In genomic region chr4:15605537-15605936, GRCh38 we compare ENCODE assay signal across 20 cellular contexts. TPM values are rescaled to one million over a fixed set of nuclear protein-coding genes. Genes with fewer than 3 reads are reported as not detected.
DNase-seq lines count a peak whose midpoint lies in the region; ATAC-seq, FAIRE-seq and TF ChIP-seq lines count a peak whose summit lies in the region.
"Had no signal": no experiment of that assay in that cellular context is flagged by ENCODE, and none has a peak within 500 bp of the region (broad histone marks: within the 10 kb centered on the region; RNA-seq: fewer than 3 reads in every experiment).

No MANE protein-coding gene starts in this region.

- H3K9me3 ChIP-seq in HUES64 (ENCODE audit: insufficient read depth, low read depth, low read length) = no peaks in the 10 kb centered on the region
- H3K9me3 ChIP-seq in kidney (ENCODE audit: control insufficient read depth in 1 of 2, low read length in 2 of 2) = no peaks in the 10 kb centered on the region

- no peaks in the 10 kb centered on the region for H3K9me3 Mint-ChIP-seq in activated T-cell treated with anti-CD3 and anti-CD28 coated beads, Interleukin-2, amount 50 U/mL, for 24 hours
- H3K9me3 Mint-ChIP-seq in progenitor cell of endocrine pancreas (ENCODE audit: low read depth) = peaks cover 2% of the 10 kb centered on the region
- no peaks in the 10 kb centered on the region for H3K9me3 Mint-ChIP-seq in stimulated activated naive CD8-positive, alpha-beta T cell treated with anti-CD3 and anti-CD28 coated beads, Interleukin-15, amount 100 ng/mL, for 72 hours
- H3K9me3 Mint-ChIP-seq: HFFc6 had no signal

- H3K27ac ChIP-seq in HUES64 (ENCODE audit: low read depth, low read length) (peak overlapping the region; percentile 62; the same call in 1 of the 2 replicates), kidney (ENCODE audit: low read depth in 2 of 2, low read length in 2 of 2) (no peak overlapping the region)
- H3K27ac ChIP-seq: C4-2B had no signal

- DNase-seq in activated T-cell treated with anti-CD3 and anti-CD28 coated beads, Interleukin-2, amount 50 U/mL, for 24 hours = no peak
- no peak for DNase-seq in activated T-cell treated with anti-CD3 and anti-CD28 coated beads, Interleukin-2, amount 50 U/mL, for 1 hour
- DNase-seq in kidney (no peak), progenitor cell of endocrine pancreas (ENCODE audit: low spot score, unreplicated experiment) (no peak), inferior parietal cortex (ENCODE audit: extremely low spot score) (no peak), 8988T (no peak)
- DNase-seq in stimulated activated naive CD8-positive, alpha-beta T cell treated with anti-CD3 and anti-CD28 coated beads, Interleukin-15, amount 100 ng/mL, for 72 hours = no peak
- DNase-seq: HFFc6, Kasumi-1, NCI-H1694, NCI-H2081, NCI-H2171, NCI-H345, NCI-H524, NCI-H82 had no signal

- H3K27me3 ChIP-seq in HUES64 (ENCODE audit: insufficient read depth, low read length) = no peaks in the 10 kb centered on the region

- peaks cover 63% of the 10 kb centered on the region for H3K36me3 Mint-ChIP-seq in activated T-cell treated with anti-CD3 and anti-CD28 coated beads, Interleukin-2, amount 50 U/mL, for 24 hours (ENCODE audit: low read depth)
- peaks cover 43% of the 10 kb centered on the region for H3K36me3 Mint-ChIP-seq in progenitor cell of endocrine pancreas (ENCODE audit: insufficient read depth)

- no peak for ATAC-seq in stimulated activated naive CD8-positive, alpha-beta T cell treated with anti-CD3 and anti-CD28 coated beads, Interleukin-15, amount 100 ng/mL, for 72 hours
- ATAC-seq: Panc1 had no signal

- intact Hi-C loops in kidney (cut with DNase I) = no loop called here

- H3K9ac ChIP-seq in HUES64 (ENCODE audit: low read depth, low read length) = no peak overlapping the region
- no peak overlapping the region for H3K9ac ChIP-seq in kidney (ENCODE audit: low read length in 2 of 2)

- TF ChIP-seq CTCF in kidney (IDR thresholded peaks at IDR 0.05; ENCODE audit: borderline replicate concordance, extremely low read depth, insufficient read depth) (no peak), progenitor cell of endocrine pancreas (IDR thresholded peaks at IDR 0.05; ENCODE audit: unreplicated experiment) (no peak)

- H3K4me3 ChIP-seq in HUES64 (ENCODE audit: low read length) (no peak overlapping the region), kidney (ENCODE audit: low read length in 2 of 2) (no peak overlapping the region)

- peak; percentile 41 for FAIRE-seq in kidney (lab: Jason Lieb, UNC)
- FAIRE-seq: G401.6, GM12892 had no signal

- H3K4me1 ChIP-seq in HUES64 (ENCODE audit: insufficient read depth, low read length) (peaks cover 33% of the 10 kb centered on the region), kidney (ENCODE audit: control insufficient read depth in 1 of 2, insufficient read depth in 1 of 2, low read depth in 1 of 2, low read length in 2 of 2) (no peaks in the 10 kb centered on the region)

- H3K4me1 Mint-ChIP-seq in activated T-cell treated with anti-CD3 and anti-CD28 coated beads, Interleukin-2, amount 50 U/mL, for 24 hours (ENCODE audit: low read depth) = peaks cover 4% of the 10 kb centered on the region
- H3K4me1 Mint-ChIP-seq in progenitor cell of endocrine pancreas (ENCODE audit: low read depth) = no peaks in the 10 kb centered on the region
- H3K4me1 Mint-ChIP-seq in stimulated activated naive CD8-positive, alpha-beta T cell treated with anti-CD3 and anti-CD28 coated beads, Interleukin-15, amount 100 ng/mL, for 72 hours = no peaks in the 10 kb centered on the region

- peaks cover 27% of the 10 kb centered on the region for H3K36me3 ChIP-seq in HUES64 (ENCODE audit: insufficient read depth, low read length)
- peaks cover 4 to 23% of the 10 kb centered on the region in 2 donors for H3K36me3 ChIP-seq in kidney (ENCODE audit: control insufficient read depth in 1 of 2, insufficient read depth in 2 of 2, low read length in 2 of 2)

- H3K4me3 Mint-ChIP-seq in activated T-cell treated with anti-CD3 and anti-CD28 coated beads, Interleukin-2, amount 50 U/mL, for 24 hours = no peak overlapping the region
- no peak overlapping the region for H3K4me3 Mint-ChIP-seq in progenitor cell of endocrine pancreas (ENCODE audit: low read depth)
- H3K4me3 Mint-ChIP-seq in stimulated activated naive CD8-positive, alpha-beta T cell treated with anti-CD3 and anti-CD28 coated beads, Interleukin-15, amount 100 ng/mL, for 72 hours = no peak overlapping the region
- H3K4me3 Mint-ChIP-seq: HFFc6 had no signal

- no peaks in the 10 kb centered on the region for H3K27me3 Mint-ChIP-seq in activated T-cell treated with anti-CD3 and anti-CD28 coated beads, Interleukin-2, amount 50 U/mL, for 24 hours
- H3K27me3 Mint-ChIP-seq in progenitor cell of endocrine pancreas = no peaks in the 10 kb centered on the region
- H3K27me3 Mint-ChIP-seq in stimulated activated naive CD8-positive, alpha-beta T cell treated with anti-CD3 and anti-CD28 coated beads, Interleukin-15, amount 100 ng/mL, for 72 hours = no peaks in the 10 kb centered on the region

- H3K27ac Mint-ChIP-seq in activated T-cell treated with anti-CD3 and anti-CD28 coated beads, Interleukin-2, amount 50 U/mL, for 24 hours = peak overlapping the region; percentile 51
- peak overlapping the region; percentile 14 for H3K27ac Mint-ChIP-seq in progenitor cell of endocrine pancreas
- no peak overlapping the region for H3K27ac Mint-ChIP-seq in stimulated activated naive CD8-positive, alpha-beta T cell treated with anti-CD3 and anti-CD28 coated beads, Interleukin-15, amount 100 ng/mL, for 72 hours
- H3K27ac Mint-ChIP-seq: HFFc6 had no signal

- 75% methylated on average over 5 of the region's 5 CpGs for WGBS in HUES64

RNA-seq across cellular contexts. Expression of gene FBXL5, which starts 49.6 kb away (rescaled TPM):
- polyA plus RNA-seq in HUES64 (2013, experiment 1 of 2) = 47.1 TPM
- polyA plus RNA-seq in HUES64 (2013, experiment 2 of 2) = 51.2 TPM
- total RNA-seq in kidney (95.3 TPM), progenitor cell of endocrine pancreas (66.9 and 72.1 TPM in 2 replicates)
- polyA plus RNA-seq in kidney (ENCODE audit: insufficient read depth, low read depth, low replicate concordance) = 98.4 TPM

Comparison
In these comparisons a context has a peak if more than half of its experiments do, and no peak if none do; other contexts are left out.
1. H3K27ac Mint-ChIP-seq: peak in activated T-cell treated with anti-CD3 and anti-CD28 coated beads, Interleukin-2, amount 50 U/mL, for 24 hours (single experiment) and progenitor cell of endocrine pancreas (single experiment); none in stimulated activated naive CD8-positive, alpha-beta T cell treated with anti-CD3 and anti-CD28 coated beads, Interleukin-15, amount 100 ng/mL, for 72 hours (0 of 2).